In the genomic region with DNA sequence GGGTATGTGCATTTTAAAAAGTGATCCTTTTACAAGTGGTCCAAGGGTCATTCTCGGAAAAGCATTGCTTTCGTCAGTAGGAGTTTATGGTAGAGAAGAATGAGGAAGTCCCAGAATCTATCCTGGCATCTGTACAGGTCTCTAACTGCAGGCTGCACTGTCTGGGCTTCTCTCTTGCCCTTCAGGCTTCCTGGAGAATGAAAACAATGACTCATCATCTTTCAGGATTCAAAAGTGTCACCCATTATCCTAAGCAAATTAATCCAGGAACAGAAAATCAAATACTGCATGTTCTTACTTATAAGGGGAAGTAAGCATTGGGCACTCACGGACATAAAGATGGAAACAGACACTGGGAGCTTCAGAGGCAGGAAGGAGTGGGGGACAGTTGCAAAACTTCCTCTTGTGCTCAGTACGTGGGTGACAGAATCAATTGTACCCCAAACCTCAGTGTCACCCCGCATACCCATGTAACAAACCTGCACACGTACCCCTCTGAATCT, we compare ENCODE assay signal across 8 cellular contexts.
DNase-seq lines count a peak whose midpoint lies in the region; ATAC-seq, FAIRE-seq and TF ChIP-seq lines count a peak whose summit lies in the region.

No MANE protein-coding gene starts in this region.

- H3K36me3 ChIP-seq in H1 (ENCODE audit: control insufficient read depth in 2 of 4, insufficient read depth in 4 of 4, low read length in 3 of 4): no peaks in the 10 kb centered on the region; a peak in 1 of 8 replicates

- peaks cover 0 to 4% of the 10 kb centered on the region in 2 experiments for H4K20me1 ChIP-seq in H1 (replicated peaks in 1 of 2; ENCODE audit: control insufficient read depth in 1 of 2, insufficient read depth in 2 of 2, low read length in 2 of 2)

- H2BK15ac ChIP-seq in H1 (ENCODE audit: low read length): no peak overlapping the region

- POLR2A ChIA-PET in H1 (lab: Charles Lee; ENCODE audit: partially characterized antibody): interaction anchor here (0.6 kb wide), 1 partner anchor 76 kb away, joined by 3 read pairs; no protein-coding TSS in a partner anchor

- H4K91ac ChIP-seq in H1 (replicated peaks; ENCODE audit: insufficient read length, low read length): no peak overlapping the region

- no peak overlapping the region for H2BK20ac ChIP-seq in H1 (ENCODE audit: low read length)

- no peak overlapping the region for H3K4ac ChIP-seq in H1 (replicated peaks; ENCODE audit: insufficient read length, low read depth, low read length)

- peaks cover 4% of the 10 kb centered on the region; the same call in 1 of the 2 replicates for H3K23me2 ChIP-seq in H1 (ENCODE audit: low read depth, low read length)

- H2AFZ ChIP-seq in H1 (ENCODE audit: low read length): no peak overlapping the region

- no peak for TF ChIP-seq EP300 in H1 (IDR thresholded peaks at IDR 0.05; ENCODE audit: borderline replicate concordance in 1 of 2, low read depth in 2 of 2, low read length in 2 of 2)

- no peak overlapping the region for H4K8ac ChIP-seq in H1 (ENCODE audit: extremely low read depth, insufficient read depth, low read length)

- H3K56ac ChIP-seq in H1 (replicated peaks; ENCODE audit: insufficient read length, low read depth, low read length): no peak overlapping the region

- FAIRE-seq in H1 (lab: Jason Lieb, UNC) (no peak), GM12892 (lab: Jason Lieb, UNC) (no peak)

- CTCF ChIA-PET in H1 (lab: Charles Lee; ENCODE audit: partially characterized antibody): no interaction called here

- no peak overlapping the region for H3K4me3 ChIP-seq in H1 (ENCODE audit: extremely low read depth in 1 of 4, insufficient read depth in 2 of 4, low read depth in 3 of 4, low read length in 4 of 4)

- ATAC-seq in HG03175 (IDR thresholded peaks at IDR 0.05; ENCODE audit: unreplicated experiment): no peak

- no peak overlapping the region for H2AK5ac ChIP-seq in H1 (ENCODE audit: low read depth, low read length)

- H2BK120ac ChIP-seq in H1 (replicated peaks; ENCODE audit: low read depth, low read length): no peak overlapping the region

- WGBS in H1 (ENCODE audit: extremely low coverage in 1 of 2, insufficient coverage in 1 of 2, insufficient read length in 1 of 2, insufficient replicate concordance in 2 of 2, low coverage in 1 of 2, low lambda C conversion rate in 2 of 2, missing lambda C conversion rate in 1 of 2), 2 experiments: 98% methylated on average over 6 of the region's 6 CpGs; no CpG with 5 or more reads in 1 of the 2 experiments

- no peak for TF ChIP-seq POLR2A in H1 (IDR thresholded peaks at IDR 0.05; ENCODE audit: control extremely low read depth in 1 of 2, low read depth in 2 of 2, low read length in 2 of 2)
- TF ChIP-seq POLR2A in GM12892 (IDR thresholded peaks at IDR 0.05; ENCODE audit: low read depth, low read length): no peak

- H3K4me2 ChIP-seq in H1 (ENCODE audit: insufficient read depth in 1 of 2, low read depth in 2 of 2, low read length in 2 of 2): no peak overlapping the region

- H3K27ac ChIP-seq in H1 (ENCODE audit: low read depth, low read length): no peak overlapping the region

- H3K79me1 ChIP-seq in H1 (ENCODE audit: low read depth, low read length): no peaks in the 10 kb centered on the region; the same call in 1 of the 2 replicates

- no peak overlapping the region for H3K14ac ChIP-seq in H1 (ENCODE audit: insufficient read length)

- no peak overlapping the region for H3K9ac ChIP-seq in H1 (replicated peaks in 1 of 4; ENCODE audit: extremely low read depth in 1 of 4, low read depth in 3 of 4, low read length in 3 of 4)

- no peak overlapping the region for H2BK5ac ChIP-seq in H1 (ENCODE audit: low read depth, low read length)

- H3K18ac ChIP-seq in H1 (ENCODE audit: extremely low read depth, low read length): no peak overlapping the region

- H3K23ac ChIP-seq in H1 (ENCODE audit: insufficient read length): no peak overlapping the region

- no peaks in the 10 kb centered on the region; a peak in 1 of 7 replicates for H3K4me1 ChIP-seq in H1 (replicated peaks in 1 of 4; ENCODE audit: control insufficient read depth in 3 of 4, insufficient read depth in 4 of 4, low read length in 3 of 4)

- no peaks in the 10 kb centered on the region for H3K27me3 ChIP-seq in H1 (replicated peaks in 1 of 4; ENCODE audit: control insufficient read depth in 3 of 4, extremely low read depth in 1 of 4, insufficient read depth in 3 of 4, low read length in 3 of 4)

- H2BK12ac ChIP-seq in H1 (ENCODE audit: low read depth, low read length): no peak overlapping the region

- H3K79me2 ChIP-seq in H1 (ENCODE audit: control insufficient read depth in 1 of 2, insufficient read depth in 2 of 2, low read length in 2 of 2): no peaks in the 10 kb centered on the region

- H4K5ac ChIP-seq in H1 (ENCODE audit: insufficient read length, low read depth, low read length): no peak overlapping the region

- no peaks in the 10 kb centered on the region for H3K9me3 ChIP-seq in H1 (ENCODE audit: insufficient read depth in 2 of 2, low read depth in 1 of 2, low read length in 1 of 2)

- TF ChIP-seq RAD21 in H1 (IDR thresholded peaks at IDR 0.05 in 1 of 2, conservative IDR thresholded peaks at IDR 0.05 in 1 of 2; ENCODE audit: low read depth in 2 of 2, low read length in 2 of 2): no peak

- DNase-seq in CD1c-positive myeloid dendritic cell (ENCODE audit: extremely low spot score) (peak; percentile 91), NCI-H446 treated with DMSO at 0.1 percent for 48 hours (lab: John Stamatoyannopoulos, UW) (peak; percentile 8), H1 (ENCODE audit: low read depth in 1 of 2, low spot score in 2 of 2) (no peak), myocyte (ENCODE audit: low read depth) (peak; percentile 62), GOT3 (lab: John Stamatoyannopoulos, UW) (no peak), GM12892 (ENCODE audit: insufficient read length) (no peak)
- no peak for DNase-seq in activated CD8-positive, alpha-beta memory T cell treated with anti-CD3 and anti-CD28 coated beads, Interleukin-2, amount 50 U/mL, for 4 hours

- TF ChIP-seq CTCF in H1 (IDR thresholded peaks at IDR 0.05; ENCODE audit: control extremely low read depth in 1 of 3, insufficient read depth in 1 of 3, low read depth in 1 of 3, low read length in 3 of 3): no peak

TF ChIP-seq in H1, 55 proteins besides CTCF, POLR2A, EP300 and RAD21 (continues in another document):
- TF ChIP-seq SP1 (IDR thresholded peaks at IDR 0.05; ENCODE audit: low read depth, low read length) (no peak), SP4 (IDR thresholded peaks at IDR 0.05; ENCODE audit: low read length) (no peak), MAFK (IDR thresholded peaks at IDR 0.05; ENCODE audit: low read depth, low read length) (0 out of 2 replicates have a peak, but pooled peaks have one; percentile 13), HDAC6 (IDR thresholded peaks at IDR 0.05; ENCODE audit: low read depth, low read length) (no peak), JUN (IDR thresholded peaks at IDR 0.05; ENCODE audit: low read depth, low read length) (no peak), POLR2AphosphoS5 (IDR thresholded peaks at IDR 0.05; ENCODE audit: low read depth, low read length) (no peak), TAF1 (IDR thresholded peaks at IDR 0.05; ENCODE audit: low read depth, low read length) (no peak), HDAC2 (IDR thresholded peaks at IDR 0.05; ENCODE audit: borderline replicate concordance in 1 of 2, low read depth in 2 of 2, low read length in 2 of 2) (no peak)

Comparison
In these comparisons a context has a peak if more than half of its experiments do, and no peak if none do; other contexts are left out.
1. DNase-seq: peak in CD1c-positive myeloid dendritic cell (single experiment), NCI-H446 treated with DMSO at 0.1 percent for 48 hours (single experiment) and myocyte (single experiment); none in H1 (0 of 2), activated CD8-positive, alpha-beta memory T cell treated with anti-CD3 and anti-CD28 coated beads, Interleukin-2, amount 50 U/mL, for 4 hours (single experiment), GOT3 (single experiment) and GM12892 (single experiment).